In genomic region chr2:73088703-73089102, GRCh38 we compare ENCODE assay signal across 2 cellular contexts.
TF ChIP-seq lines count a peak whose summit lies in the region.

No MANE protein-coding gene starts in this region.

TF ChIP-seq in SK-N-SH, 30 proteins besides CTCF, POLR2A, EP300 and RAD21:
- no peak for TF ChIP-seq YY1 (IDR thresholded peaks at IDR 0.05; ENCODE audit: low read depth)
- TF ChIP-seq FOSL2 (IDR thresholded peaks at IDR 0.05; ENCODE audit: borderline replicate concordance, low read depth): no peak
- TF ChIP-seq, protein P1, sequence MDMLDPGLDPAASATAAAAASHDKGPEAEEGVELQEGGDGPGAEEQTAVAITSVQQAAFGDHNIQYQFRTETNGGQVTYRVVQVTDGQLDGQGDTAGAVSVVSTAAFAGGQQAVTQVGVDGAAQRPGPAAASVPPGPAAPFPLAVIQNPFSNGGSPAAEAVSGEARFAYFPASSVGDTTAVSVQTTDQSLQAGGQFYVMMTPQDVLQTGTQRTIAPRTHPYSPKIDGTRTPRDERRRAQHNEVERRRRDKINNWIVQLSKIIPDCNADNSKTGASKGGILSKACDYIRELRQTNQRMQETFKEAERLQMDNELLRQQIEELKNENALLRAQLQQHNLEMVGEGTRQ (IDR thresholded peaks at IDR 0.05; ENCODE audit: borderline replicate concordance, low read depth, low read length): no peak
- TF ChIP-seq MXI1 (IDR thresholded peaks at IDR 0.05; ENCODE audit: low read depth, low read length): no peak
- TF ChIP-seq JUND (IDR thresholded peaks at IDR 0.05): no peak
- TF ChIP-seq, protein P2, sequence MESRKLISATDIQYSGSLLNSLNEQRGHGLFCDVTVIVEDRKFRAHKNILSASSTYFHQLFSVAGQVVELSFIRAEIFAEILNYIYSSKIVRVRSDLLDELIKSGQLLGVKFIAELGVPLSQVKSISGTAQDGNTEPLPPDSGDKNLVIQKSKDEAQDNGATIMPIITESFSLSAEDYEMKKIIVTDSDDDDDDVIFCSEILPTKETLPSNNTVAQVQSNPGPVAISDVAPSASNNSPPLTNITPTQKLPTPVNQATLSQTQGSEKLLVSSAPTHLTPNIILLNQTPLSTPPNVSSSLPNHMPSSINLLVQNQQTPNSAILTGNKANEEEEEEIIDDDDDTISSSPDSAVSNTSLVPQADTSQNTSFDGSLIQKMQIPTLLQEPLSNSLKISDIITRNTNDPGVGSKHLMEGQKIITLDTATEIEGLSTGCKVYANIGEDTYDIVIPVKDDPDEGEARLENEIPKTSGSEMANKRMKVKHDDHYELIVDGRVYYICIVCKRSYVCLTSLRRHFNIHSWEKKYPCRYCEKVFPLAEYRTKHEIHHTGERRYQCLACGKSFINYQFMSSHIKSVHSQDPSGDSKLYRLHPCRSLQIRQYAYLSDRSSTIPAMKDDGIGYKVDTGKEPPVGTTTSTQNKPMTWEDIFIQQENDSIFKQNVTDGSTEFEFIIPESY (IDR thresholded peaks at IDR 0.05; ENCODE audit: borderline replicate concordance, low read depth): no peak

TF ChIP-seq in SK-N-SH treated with all-trans-retinoic acid at 6 μM for 48 hours, 23 proteins besides CTCF, POLR2A, EP300 and RAD21:
- TF ChIP-seq CSDC2 (CRISPR knock-in tag; IDR thresholded peaks at IDR 0.05) (no peak), ESRRG (CRISPR knock-in tag; IDR thresholded peaks at IDR 0.05) (no peak), RARB (CRISPR knock-in tag; IDR thresholded peaks at IDR 0.05) (no peak), SNAI2 (CRISPR knock-in tag; IDR thresholded peaks at IDR 0.05) (no peak), ZC3H10 (CRISPR knock-in tag; IDR thresholded peaks at IDR 0.05) (no peak), PPARA (CRISPR knock-in tag; IDR thresholded peaks at IDR 0.05; ENCODE audit: borderline replicate concordance) (no peak), ZNF8 (CRISPR knock-in tag; IDR thresholded peaks at IDR 0.05) (no peak), CSRNP3 (CRISPR knock-in tag; IDR thresholded peaks at IDR 0.05) (no peak), ZFP3 (CRISPR knock-in tag; IDR thresholded peaks at IDR 0.05) (no peak), OSR1 (CRISPR knock-in tag; IDR thresholded peaks at IDR 0.05) (no peak)
